Comparison of ENCODE assay signal across 14 cellular contexts in genomic region chr16:86725401-86725800, GRCh38.
A peak's percentile ranks its signal among the peaks of the same experiment; 100 is the strongest.
DNase-seq lines count a peak whose midpoint lies in the region; FAIRE-seq and TF ChIP-seq lines count a peak whose summit lies in the region.
"Had no signal": no experiment of that assay in that cellular context is flagged by ENCODE, and none has a peak within 500 bp of the region (broad histone marks: within the 10 kb centered on the region; RNA-seq: fewer than 3 reads in every experiment).

No MANE protein-coding gene starts in this region.

- no peak overlapping the region for H3K27ac ChIP-seq in A673 (ENCODE audit: low read depth, low read length, poor library complexity, severe bottlenecking)
- H3K27ac ChIP-seq: A549, KMS-11 had no signal

- no peak for TF ChIP-seq CTCF in A673 (conservative IDR thresholded peaks at IDR 0.05; ENCODE audit: low read depth, low read length)

- H3K4me3 ChIP-seq in A673 (ENCODE audit: low read depth, low read length, poor library complexity, severe bottlenecking) = no peak overlapping the region
- H3K4me3 ChIP-seq: A549 had no signal

- H3K27me3 ChIP-seq in A673 (replicated peaks; ENCODE audit: insufficient read depth, low read depth, low read length, poor library complexity) = peaks cover 53% of the 10 kb centered on the region

- H3K4me1 ChIP-seq in A673 (ENCODE audit: insufficient read depth, low read length, poor library complexity, severe bottlenecking) = no peaks in the 10 kb centered on the region
- H3K4me1 ChIP-seq: A549 had no signal

- POLR2A ChIA-PET in A673 (lab: Charles Lee; ENCODE audit: low non-redundant PET) = no interaction called here

- intact Hi-C loops in A673 (cut with micrococcal nuclease; ENCODE audit: unreplicated experiment) = no loop called here

- peak; percentile 4 for FAIRE-seq in HTR-8/SVneo (lab: Jason Lieb, UNC)
- FAIRE-seq: A549 had no signal

- DNase-seq in GM03348 (ENCODE audit: low spot score) (peak; percentile 27), HTR-8/SVneo (ENCODE audit: insufficient read length, low spot score) (no peak), fibroblast of the conjunctiva (ENCODE audit: low read depth) (peak; percentile 9), iPS-NIHi7 (ENCODE audit: extremely low spot score) (no peak), A673 (ENCODE audit: low spot score) (no peak)
- DNase-seq in stimulated activated naive CD4-positive, alpha-beta T cell treated with Interleukin-2 at 50 U/mL for 16 hours (lab: John Stamatoyannopoulos, UW) = no peak
- DNase-seq: C1 segment of cervical spinal cord; Calu3; CD4-positive, alpha-beta T cell; DMS79; GDM1; HCEC 1CT had no signal

- no TSS peak for BruUV-seq in A673 (replicated peaks; lab: Mats Ljungman, UMichigan)

- CTCF ChIA-PET in A673 (lab: Charles Lee) = no interaction called here

- no peaks in the 10 kb centered on the region for H3K9me3 ChIP-seq in A673 (ENCODE audit: low read depth, low read length, poor library complexity, severe bottlenecking)
- H3K9me3 ChIP-seq: A549 had no signal

- no peaks in the 10 kb centered on the region for H3K36me3 ChIP-seq in A673 (ENCODE audit: insufficient read depth, low read length, poor library complexity, severe bottlenecking)

Comparison
In these comparisons a context has a peak if more than half of its experiments do, and no peak if none do; other contexts are left out.
1. DNase-seq: peak in GM03348 (single experiment) and fibroblast of the conjunctiva (single experiment); none in HTR-8/SVneo (single experiment), iPS-NIHi7 (single experiment), A673 (single experiment) and stimulated activated naive CD4-positive, alpha-beta T cell treated with Interleukin-2 at 50 U/mL for 16 hours (single experiment).